ENCODE assay signal across 25 cellular contexts in genomic region chr16:4033951-4034350, GRCh38.
DNase-seq lines count a peak whose midpoint lies in the region; ATAC-seq, FAIRE-seq and TF ChIP-seq lines count a peak whose summit lies in the region.
"Had no signal": no experiment of that assay in that cellular context is flagged by ENCODE, and none has a peak within 500 bp of the region (broad histone marks: within the 10 kb centered on the region; RNA-seq: fewer than 3 reads in every experiment).

No MANE protein-coding gene starts in this region.

- H3K23ac ChIP-seq in IMR-90 (ENCODE audit: low read depth, low read length) (no peak overlapping the region), H1 (ENCODE audit: insufficient read length) (no peak overlapping the region)

- no peak for FAIRE-seq in H1 (lab: Jason Lieb, UNC)
- FAIRE-seq: A549, GM12891, GM19239 had no signal

- no peak for ATAC-seq in IMR-90 (ENCODE audit: low read depth)
- ATAC-seq in psoas muscle = peak; percentile 71 to 84 (median 80)
- ATAC-seq in GM21576 (IDR thresholded peaks at IDR 0.05; ENCODE audit: unreplicated experiment) = no peak
- ATAC-seq: A549 had no signal

- H3K18ac ChIP-seq in IMR-90 (ENCODE audit: low read depth, low read length) (no peak overlapping the region), H1 (ENCODE audit: extremely low read depth, low read length) (no peak overlapping the region)

- H4K91ac ChIP-seq in IMR-90 (ENCODE audit: insufficient read depth, low read depth, low read length) = no peak overlapping the region
- no peak overlapping the region for H4K91ac ChIP-seq in H1 (replicated peaks; ENCODE audit: insufficient read length, low read length)

- H4K5ac ChIP-seq in IMR-90 (ENCODE audit: low read depth, low read length) (no peak overlapping the region), H1 (ENCODE audit: insufficient read length, low read depth, low read length) (no peak overlapping the region)

- no peaks in the 10 kb centered on the region for H3K79me2 ChIP-seq in H1 (ENCODE audit: control insufficient read depth in 1 of 2, insufficient read depth in 2 of 2, low read length in 2 of 2)

- peaks cover 62% of the 10 kb centered on the region for H3K4me1 ChIP-seq in BLaER1
- H3K4me1 ChIP-seq in IMR-90 (ENCODE audit: control insufficient read depth, insufficient read depth, low read length) = peaks cover 2% of the 10 kb centered on the region
- H3K4me1 ChIP-seq in H1 (replicated peaks in 1 of 4; ENCODE audit: control insufficient read depth in 3 of 4, insufficient read depth in 4 of 4, low read length in 3 of 4) = peaks cover 0 to 2% (median 0%) of the 10 kb centered on the region in 4 experiments; a peak in 1 of 7 replicates
- H3K4me1 ChIP-seq in psoas muscle = peaks cover 21% of the 10 kb centered on the region
- H3K4me1 ChIP-seq: A549, BE2C had no signal

- 94% methylated on average over 6 of the region's 10 CpGs; no CpG with 5 or more reads in 1 of the 2 experiments for WGBS in IMR-90 (ENCODE audit: extremely low coverage in 2 of 2, insufficient read length in 1 of 2), 2 experiments
- WGBS in H1 (ENCODE audit: extremely low coverage in 1 of 2, insufficient coverage in 1 of 2, insufficient read length in 1 of 2, insufficient replicate concordance in 2 of 2, low coverage in 1 of 2, low lambda C conversion rate in 2 of 2, missing lambda C conversion rate in 1 of 2), 2 experiments = 89% methylated on average over 10 of the region's 10 CpGs; no CpG with 5 or more reads in 1 of the 2 experiments
- 54 to 81% (median 55%) methylated on average over 10 of the region's 10 CpGs for WGBS in psoas muscle, 3 donors

- TF ChIP-seq POLR2A in IMR-90 (IDR thresholded peaks at IDR 0.05; ENCODE audit: low read depth, low read length) (no peak), H1 (IDR thresholded peaks at IDR 0.05; ENCODE audit: control extremely low read depth in 1 of 2, low read depth in 2 of 2, low read length in 2 of 2) (no peak)

- DNase-seq in IMR-90 (no peak), H1 (ENCODE audit: low read depth in 1 of 2, low spot score in 2 of 2) (no peak), psoas muscle (no peak), GDM1 (lab: John Stamatoyannopoulos, UW) (no peak), HuH-7.5 (ENCODE audit: low spot score) (no peak), AG08395 (ENCODE audit: low spot score) (no peak)
- DNase-seq: BE2C; C1 segment of cervical spinal cord; CD4-positive, alpha-beta memory T cell; CD4-positive, CD25-positive, alpha-beta regulatory T cell; CD8-positive, alpha-beta memory T cell; COR-L47; DMS 273 treated with DMSO at 0.1 percent for 48 hours; DMS153; DMS53; DMS79; DND-41; EL; GF-D8 had no signal

- no peak overlapping the region for H3K4ac ChIP-seq in IMR-90 (ENCODE audit: low read depth, low read length)
- H3K4ac ChIP-seq in H1 (replicated peaks; ENCODE audit: insufficient read length, low read depth, low read length) = no peak overlapping the region

- H4K8ac ChIP-seq in IMR-90 (ENCODE audit: low read depth in 2 of 2, low read length in 2 of 2) (no peak overlapping the region), H1 (ENCODE audit: extremely low read depth, insufficient read depth, low read length) (no peak overlapping the region)

- H3K9ac ChIP-seq in BLaER1 = no peak overlapping the region; the same call in 1 of the 2 replicates
- H3K9ac ChIP-seq in IMR-90 (ENCODE audit: low read depth, low read length) = no peak overlapping the region
- H3K9ac ChIP-seq in H1 (replicated peaks in 1 of 4; ENCODE audit: extremely low read depth in 1 of 4, low read depth in 3 of 4, low read length in 3 of 4) = no peak overlapping the region

- in situ Hi-C loops in IMR-90 (cut with MboI; ENCODE audit: low sequenced_read_pairs) = no loop called here

- H3K36me3 ChIP-seq in BLaER1 = peaks cover 58% of the 10 kb centered on the region
- no peaks in the 10 kb centered on the region for H3K36me3 ChIP-seq in IMR-90 (ENCODE audit: control insufficient read depth, insufficient read depth, low read length)
- no peaks in the 10 kb centered on the region for H3K36me3 ChIP-seq in H1 (ENCODE audit: control insufficient read depth in 2 of 4, insufficient read depth in 4 of 4, low read length in 3 of 4)
- peaks cover 3 to 7% of the 10 kb centered on the region in 2 donors for H3K36me3 ChIP-seq in psoas muscle (ENCODE audit: insufficient read depth in 1 of 2, low read depth in 1 of 2)
- H3K36me3 ChIP-seq: BE2C had no signal

- no peak overlapping the region for H2BK12ac ChIP-seq in H1 (ENCODE audit: low read depth, low read length)

- H2AK5ac ChIP-seq in IMR-90 (ENCODE audit: low read depth, low read length) (peak overlapping the region; percentile 7; the same call in 1 of the 2 replicates), H1 (ENCODE audit: low read depth, low read length) (peak overlapping the region; percentile 89; the same call in 1 of the 2 replicates)

- TF ChIP-seq EP300 in H1 (IDR thresholded peaks at IDR 0.05; ENCODE audit: borderline replicate concordance in 1 of 2, low read depth in 2 of 2, low read length in 2 of 2) = no peak

- H3K56ac ChIP-seq in IMR-90 (ENCODE audit: extremely low read depth, insufficient read depth, low read length) (no peak overlapping the region), H1 (replicated peaks; ENCODE audit: insufficient read length, low read depth, low read length) (no peak overlapping the region)

- peaks cover 11% of the 10 kb centered on the region; the same call in 1 of the 2 replicates for H4K20me1 ChIP-seq in BLaER1
- H4K20me1 ChIP-seq in IMR-90 (ENCODE audit: insufficient read depth, low read length) = no peaks in the 10 kb centered on the region
- peaks cover 0 to 2% of the 10 kb centered on the region in 2 experiments for H4K20me1 ChIP-seq in H1 (replicated peaks in 1 of 2; ENCODE audit: control insufficient read depth in 1 of 2, insufficient read depth in 2 of 2, low read length in 2 of 2)

- BruUV-seq in IMR-90 (replicated peaks; lab: Mats Ljungman, UMichigan) = no TSS peak

- dilution Hi-C loops in IMR-90 (cut with HindIII; ENCODE audit: low sequenced_read_pairs, unreplicated experiment) = no loop called here

- H3K9me3 ChIP-seq in BLaER1 (peaks cover 9% of the 10 kb centered on the region), IMR-90 (ENCODE audit: control insufficient read depth, insufficient read depth, low read length) (no peaks in the 10 kb centered on the region), H1 (ENCODE audit: insufficient read depth in 2 of 2, low read depth in 1 of 2, low read length in 1 of 2) (no peaks in the 10 kb centered on the region), psoas muscle (no peaks in the 10 kb centered on the region)
- H3K9me3 ChIP-seq: A549, BE2C had no signal

- H3K9me1 ChIP-seq in IMR-90 (ENCODE audit: insufficient read depth, low read length) = peaks cover 3% of the 10 kb centered on the region

- H2BK15ac ChIP-seq in IMR-90 (ENCODE audit: low read depth, low read length) = no peak overlapping the region
- no peak overlapping the region for H2BK15ac ChIP-seq in H1 (ENCODE audit: low read length)

- H2AFZ ChIP-seq in IMR-90 (replicated peaks; ENCODE audit: low read length, poor library complexity) = no peak overlapping the region
- no peak overlapping the region for H2AFZ ChIP-seq in H1 (ENCODE audit: low read length)

- no peak overlapping the region for H2BK5ac ChIP-seq in IMR-90 (ENCODE audit: low read depth, low read length, poor library complexity, severe bottlenecking)
- no peak overlapping the region for H2BK5ac ChIP-seq in H1 (ENCODE audit: low read depth, low read length)

- H3K79me1 ChIP-seq in IMR-90 (ENCODE audit: low read depth in 1 of 2, low read length in 2 of 2) = peaks cover 37 to 69% of the 10 kb centered on the region in 2 experiments; a peak in 3 of 4 replicates
- no peaks in the 10 kb centered on the region for H3K79me1 ChIP-seq in H1 (ENCODE audit: low read depth, low read length)

- H3K4me3 ChIP-seq in BLaER1 (no peak overlapping the region), IMR-90 (ENCODE audit: insufficient read depth, low read depth, low read length) (no peak overlapping the region), H1 (ENCODE audit: extremely low read depth in 1 of 4, insufficient read depth in 2 of 4, low read depth in 3 of 4, low read length in 4 of 4) (no peak overlapping the region), psoas muscle (no peak overlapping the region)
- H3K4me3 ChIP-seq: A549 had no signal

- intact Hi-C loops in IMR-90 (cut with micrococcal nuclease) (no loop called here), psoas muscle (cut with DNase I) (no loop called here)

- no peak overlapping the region for H2AK9ac ChIP-seq in IMR-90 (replicated peaks; ENCODE audit: low read depth, low read length, poor library complexity)

- TF ChIP-seq CTCF in IMR-90 (conservative IDR thresholded peaks at IDR 0.05; ENCODE audit: low read depth, low read length) (no peak), H1 (IDR thresholded peaks at IDR 0.05; ENCODE audit: control extremely low read depth in 1 of 3, insufficient read depth in 1 of 3, low read depth in 1 of 3, low read length in 3 of 3) (no peak), psoas muscle (IDR thresholded peaks at IDR 0.05) (no peak)

- no peak for TF ChIP-seq RAD21 in IMR-90 (IDR thresholded peaks at IDR 0.05; ENCODE audit: low read length)
- no peak for TF ChIP-seq RAD21 in H1 (IDR thresholded peaks at IDR 0.05 in 1 of 2, conservative IDR thresholded peaks at IDR 0.05 in 1 of 2; ENCODE audit: low read depth in 2 of 2, low read length in 2 of 2)

- H2BK20ac ChIP-seq in IMR-90 (ENCODE audit: low read depth, low read length) (no peak overlapping the region), H1 (ENCODE audit: low read length) (no peak overlapping the region)

- H3K14ac ChIP-seq in IMR-90 (replicated peaks; ENCODE audit: low read depth, low read length) = no peak overlapping the region
- H3K14ac ChIP-seq in H1 (ENCODE audit: insufficient read length) = no peak overlapping the region

- H3K27me3 ChIP-seq in BLaER1 = no peaks in the 10 kb centered on the region
- no peaks in the 10 kb centered on the region for H3K27me3 ChIP-seq in IMR-90 (ENCODE audit: control insufficient read depth, insufficient read depth, low read length)
- H3K27me3 ChIP-seq in H1 (replicated peaks in 1 of 4; ENCODE audit: control insufficient read depth in 3 of 4, extremely low read depth in 1 of 4, insufficient read depth in 3 of 4, low read length in 3 of 4) = no peaks in the 10 kb centered on the region
- H3K27me3 ChIP-seq in psoas muscle (ENCODE audit: insufficient read depth in 3 of 3, low read length in 2 of 3) = no peaks in the 10 kb centered on the region
- H3K27me3 ChIP-seq: BE2C had no signal

- H3K23me2 ChIP-seq in H1 (ENCODE audit: low read depth, low read length) = no peaks in the 10 kb centered on the region

- H2BK120ac ChIP-seq in IMR-90 (ENCODE audit: low read depth, low read length) = no peak overlapping the region
- no peak overlapping the region for H2BK120ac ChIP-seq in H1 (replicated peaks; ENCODE audit: low read depth, low read length)

- POLR2A ChIA-PET in IMR-90 (lab: Charles Lee; ENCODE audit: unreplicated experiment) = no interaction called here
- POLR2A ChIA-PET in H1 (lab: Charles Lee; ENCODE audit: partially characterized antibody) = interaction anchor here (0.7 kb wide), 1 partner anchor 136 kb away, joined by 3 read pairs; no protein-coding TSS in a partner anchor

- H3K4me2 ChIP-seq in BLaER1 (peak overlapping the region; percentile 71; the same call in 1 of the 2 replicates), IMR-90 (ENCODE audit: low read depth, low read length) (no peak overlapping the region), H1 (ENCODE audit: insufficient read depth in 1 of 2, low read depth in 2 of 2, low read length in 2 of 2) (no peak overlapping the region)
- H3K4me2 ChIP-seq: A549 had no signal

- CTCF ChIA-PET in IMR-90 (lab: Yijun Ruan, JAX) (no interaction called here), H1 (lab: Charles Lee; ENCODE audit: partially characterized antibody) (no interaction called here)

- H3K27ac ChIP-seq in BLaER1 (peak overlapping the region; percentile 21; the same call in 1 of the 2 replicates), IMR-90 (ENCODE audit: insufficient read depth, low read length) (no peak overlapping the region), H1 (ENCODE audit: low read depth, low read length) (no peak overlapping the region), psoas muscle (peak overlapping the region; percentile 61)
- H3K27ac ChIP-seq: 22Rv1, A549 had no signal

Comparison
In these comparisons a context has a peak if more than half of its experiments do, and no peak if none do; other contexts are left out.
1. H3K27ac ChIP-seq: peak in BLaER1 (single experiment) and psoas muscle (single experiment); none in IMR-90 (single experiment) and H1 (single experiment).
2. ATAC-seq: peak in psoas muscle (4 of 4); none in IMR-90 (single experiment) and GM21576 (single experiment).